ENCODE assay signal across 8 cellular contexts in genomic region chr14:95432152-95433093, GRCh38.
A peak's percentile ranks its signal among the peaks of the same experiment; 100 is the strongest.
DNase-seq lines count a peak whose midpoint lies in the region; ATAC-seq, FAIRE-seq and TF ChIP-seq lines count a peak whose summit lies in the region.

No MANE protein-coding gene starts in this region.

- no peaks in the 10 kb centered on the region for H3K27me3 Mint-ChIP-seq in chondrocyte (ENCODE audit: low read depth)

- peaks cover 10% of the 10 kb centered on the region for H3K9me3 Mint-ChIP-seq in chondrocyte (ENCODE audit: low read depth)

- ATAC-seq in lower lobe of right lung (peak; percentile 76 to 79), HG03521 (IDR thresholded peaks at IDR 0.05; ENCODE audit: unreplicated experiment) (no peak), HG02884 (IDR thresholded peaks at IDR 0.05; ENCODE audit: unreplicated experiment) (no peak)

- TF ChIP-seq CTCF in DOHH2 (IDR thresholded peaks at IDR 0.05; ENCODE audit: low read depth, low read length, poor library complexity, severe bottlenecking): peak; percentile 38
- TF ChIP-seq CTCF in chondrocyte (IDR thresholded peaks at IDR 0.05): peak; percentile 87
- peak; percentile 59 for TF ChIP-seq CTCF in lower lobe of right lung (IDR thresholded peaks at IDR 0.05)

- no peaks in the 10 kb centered on the region for H3K79me2 ChIP-seq in DOHH2 (ENCODE audit: control insufficient read depth, low read length)

- no peaks in the 10 kb centered on the region for H3K9me2 ChIP-seq in DOHH2 (replicated peaks; ENCODE audit: control insufficient read depth, low read length)

- peaks cover 29% of the 10 kb centered on the region for H3K36me3 Mint-ChIP-seq in chondrocyte (ENCODE audit: low read depth)

- intact Hi-C loops in lower lobe of right lung (cut with DNase I): no loop called here

- H3K4me2 ChIP-seq in DOHH2 (ENCODE audit: low read length): no peak overlapping the region

- H3K27me3 ChIP-seq in DOHH2 (ENCODE audit: control insufficient read depth, low read length) (no peaks in the 10 kb centered on the region), lower lobe of right lung (ENCODE audit: low read depth) (no peaks in the 10 kb centered on the region)

- no peak overlapping the region for H3K4me3 ChIP-seq in DOHH2 (ENCODE audit: low read length)
- H3K4me3 ChIP-seq in lower lobe of right lung: no peak overlapping the region

- H3K4me3 Mint-ChIP-seq in chondrocyte (ENCODE audit: unreplicated experiment): no peak overlapping the region

- H3F3A ChIP-seq in DOHH2 (ENCODE audit: control insufficient read depth, insufficient read depth): peaks cover under 1% of the 10 kb centered on the region; the same call in 1 of the 2 replicates

- H3K36me3 ChIP-seq in DOHH2 (ENCODE audit: control insufficient read depth, low read length): no peaks in the 10 kb centered on the region
- peaks cover 82% of the 10 kb centered on the region for H3K36me3 ChIP-seq in lower lobe of right lung

- no peak for FAIRE-seq in GM19239 (lab: Jason Lieb, UNC)

- H3K9me3 ChIP-seq in DOHH2 (ENCODE audit: control insufficient read depth, insufficient read depth, low read length) (no peaks in the 10 kb centered on the region), lower lobe of right lung (no peaks in the 10 kb centered on the region)

- DNase-seq in NCI-H2171 treated with DMSO at 0.1 percent for 48 hours (lab: John Stamatoyannopoulos, UW) (peak; percentile 44), chondrocyte (ENCODE audit: low spot score) (peak; percentile 66), lower lobe of right lung (no peak), GM19239 (ENCODE audit: insufficient read length, low spot score) (no peak), OCI-M2 (lab: John Stamatoyannopoulos, UW; ENCODE audit: unreplicated experiment) (no peak)

- no peak overlapping the region for H3K27ac Mint-ChIP-seq in chondrocyte (ENCODE audit: unreplicated experiment)

- no peaks in the 10 kb centered on the region for H4K20me1 ChIP-seq in DOHH2 (ENCODE audit: control insufficient read depth, insufficient read depth, low read depth, low read length)

- H3K4me1 Mint-ChIP-seq in chondrocyte (ENCODE audit: low read depth): peaks cover 19% of the 10 kb centered on the region

- H3K4me1 ChIP-seq in DOHH2 (ENCODE audit: control insufficient read depth, low read length) (peaks cover 13% of the 10 kb centered on the region), lower lobe of right lung (no peaks in the 10 kb centered on the region)

- H3K27ac ChIP-seq in DOHH2 (ENCODE audit: low read depth, low read length) (no peak overlapping the region), lower lobe of right lung (no peak overlapping the region)

Comparison
In these comparisons a context has a peak if more than half of its experiments do, and no peak if none do; other contexts are left out.
1. DNase-seq: peak in NCI-H2171 treated with DMSO at 0.1 percent for 48 hours (single experiment) and chondrocyte (single experiment); none in lower lobe of right lung (single experiment), GM19239 (single experiment) and OCI-M2 (single experiment).
2. ATAC-seq: peak in lower lobe of right lung (2 of 2); none in HG03521 (single experiment) and HG02884 (single experiment).
3. Peak in every context shown above with its lines, with median percentiles within 50 percentile points of each other: CTCF ChIP-seq.